ENCODE assay signal across 22 cellular contexts in genomic region chr1:70487471-70487840, GRCh38.
A peak's percentile ranks its signal among the peaks of the same experiment; 100 is the strongest.
DNase-seq lines count a peak whose midpoint lies in the region; ATAC-seq, FAIRE-seq and TF ChIP-seq lines count a peak whose summit lies in the region.
"Had no signal": no experiment of that assay in that cellular context is flagged by ENCODE, and none has a peak within 500 bp of the region (broad histone marks: within the 10 kb centered on the region; RNA-seq: fewer than 3 reads in every experiment).

No MANE protein-coding gene starts in this region.

- no peak overlapping the region for H3K56ac ChIP-seq in H9 (ENCODE audit: insufficient read length, low read depth, low read length)

- no peaks in the 10 kb centered on the region for H3K4me1 Mint-ChIP-seq in H9

- H3K4me2 ChIP-seq in H9 (ENCODE audit: insufficient read depth, insufficient read length, low read length), result no peak overlapping the region
- H3K4me2 ChIP-seq: hepatocyte had no signal

- TF ChIP-seq CTCF in H9 (conservative IDR thresholded peaks at IDR 0.05) (no peak), gastroesophageal sphincter (IDR thresholded peaks at IDR 0.05) (no peak), spleen (IDR thresholded peaks at IDR 0.05 in 8 of 11, conservative IDR thresholded peaks at IDR 0.05 in 3 of 11) (no peak), pancreas (IDR thresholded peaks at IDR 0.05) (no peak)

- no peak overlapping the region for H4K91ac ChIP-seq in H9 (ENCODE audit: insufficient read length, low read depth, low read length)

- no peak overlapping the region for H3K23ac ChIP-seq in H9 (ENCODE audit: insufficient read length, low read depth, low read length)

- H3K9me3 ChIP-seq in H9 (ENCODE audit: control insufficient read depth, low read depth, low read length), result no peaks in the 10 kb centered on the region
- H3K9me3 ChIP-seq in gastroesophageal sphincter, result no peaks in the 10 kb centered on the region
- H3K9me3 ChIP-seq in spleen, result peaks cover 0 to 11% (median 6%) of the 10 kb centered on the region in 8 donors
- no peaks in the 10 kb centered on the region for H3K9me3 ChIP-seq in pancreas
- H3K9me3 ChIP-seq: mucosa of descending colon, thyroid gland had no signal

- H3K36me3 Mint-ChIP-seq in H9 (ENCODE audit: insufficient read depth in 1 of 3, low read depth in 3 of 3), result no peaks in the 10 kb centered on the region

- no peak overlapping the region for H2BK5ac ChIP-seq in H9 (ENCODE audit: insufficient read length, low read length)

- no peak overlapping the region for H4K5ac ChIP-seq in H9 (ENCODE audit: insufficient read length, low read depth, low read length)

- H3K4me3 Mint-ChIP-seq in H9, result no peak overlapping the region
- H3K4me3 Mint-ChIP-seq: activated CD8-positive, alpha-beta T cell treated with anti-CD3 and anti-CD28 coated beads for 36 hours; CD4-positive, alpha-beta T cell; dendritic cell treated with granulocyte-macrophage colony-stimulating factor and Interleukin-4, amounts not matched to agents 40 ng/mL and 50 ng/mL, for 4 days had no signal

- intact Hi-C loops in spleen (cut with DNase I; ENCODE audit: low total_unique reads), result no loop called here
- intact Hi-C loops in pancreas (cut with DNase I), result no loop called here

- no peak for FAIRE-seq in pancreas (lab: Jason Lieb, UNC)
- FAIRE-seq: small intestine had no signal

- no peak overlapping the region for H3T11ph ChIP-seq in H9 (ENCODE audit: low read length)

- ATAC-seq in SK-N-SH treated with all-trans-retinoic acid at 6 μM for 48 hours, result peak; percentile 58
- peak; percentile 14 for ATAC-seq in gastroesophageal sphincter
- no peak for ATAC-seq in pancreas
- no peak for ATAC-seq in GM18868 (IDR thresholded peaks at IDR 0.05; ENCODE audit: unreplicated experiment)
- ATAC-seq: stimulated activated naive CD8-positive, alpha-beta T cell treated with anti-CD3 and anti-CD28 coated beads, Interleukin-15, Interleukin-2, amounts not matched to agents 100 U/mL and 50 U/mL, for 24 hours had no signal

- no peaks in the 10 kb centered on the region for H3K9me3 Mint-ChIP-seq in H9
- H3K9me3 Mint-ChIP-seq: activated CD8-positive, alpha-beta T cell treated with anti-CD3 and anti-CD28 coated beads for 36 hours; CD4-positive, alpha-beta T cell; dendritic cell treated with granulocyte-macrophage colony-stimulating factor and Interleukin-4, amounts not matched to agents 40 ng/mL and 50 ng/mL, for 4 days had no signal

- no peaks in the 10 kb centered on the region for H3K27me3 Mint-ChIP-seq in H9 (ENCODE audit: low read depth)
- H3K27me3 Mint-ChIP-seq: dendritic cell treated with granulocyte-macrophage colony-stimulating factor and Interleukin-4, amounts not matched to agents 40 ng/mL and 50 ng/mL, for 4 days had no signal

- H3K4ac ChIP-seq in H9 (ENCODE audit: low read depth, low read length), result no peak overlapping the region

- no peak overlapping the region for H2AFZ ChIP-seq in H9 (ENCODE audit: low read length)
- H2AFZ ChIP-seq: hepatocyte had no signal

- no peak overlapping the region for H3K18ac ChIP-seq in H9 (ENCODE audit: insufficient read length, low read depth, low read length)

- H3K27ac ChIP-seq in H9 (ENCODE audit: insufficient read length, low read depth, low read length), result no peak overlapping the region
- H3K27ac ChIP-seq in gastroesophageal sphincter, result no peak overlapping the region
- H3K27ac ChIP-seq in spleen, result no peak overlapping the region
- peak overlapping the region in 2 of 4 donors; percentile 48 to 57 for H3K27ac ChIP-seq in pancreas
- H3K27ac ChIP-seq: cardiac muscle cell, hepatocyte, left ventricle myocardium inferior, thyroid gland had no signal

- no peak overlapping the region for H2AK5ac ChIP-seq in H9 (ENCODE audit: insufficient read length, low read length)

- no peak overlapping the region for H3K9ac ChIP-seq in H9 (ENCODE audit: extremely low read depth, insufficient read length, low read length)

- no peaks in the 10 kb centered on the region for H3K36me3 ChIP-seq in gastroesophageal sphincter
- no peaks in the 10 kb centered on the region for H3K36me3 ChIP-seq in spleen
- no peaks in the 10 kb centered on the region for H3K36me3 ChIP-seq in pancreas
- H3K36me3 ChIP-seq: cardiac muscle cell, left ventricle myocardium inferior, thyroid gland had no signal

- no peaks in the 10 kb centered on the region for H3K79me1 ChIP-seq in H9 (ENCODE audit: insufficient read depth, low read depth, low read length, poor library complexity, severe bottlenecking)

- no peak overlapping the region for H2BK12ac ChIP-seq in H9 (ENCODE audit: insufficient read length, low read depth, low read length)

- TF ChIP-seq POLR2A in gastroesophageal sphincter (IDR thresholded peaks at IDR 0.05) (no peak), spleen (IDR thresholded peaks at IDR 0.05) (no peak)

- no peaks in the 10 kb centered on the region for H3K4me1 ChIP-seq in H9 (ENCODE audit: insufficient read depth, low read length)
- peaks cover 0 to 6% (median 0%) of the 10 kb centered on the region in 3 donors for H3K4me1 ChIP-seq in gastroesophageal sphincter
- H3K4me1 ChIP-seq in spleen, result no peaks in the 10 kb centered on the region
- peaks cover 0 to 8% (median 7%) of the 10 kb centered on the region in 3 donors for H3K4me1 ChIP-seq in pancreas

- no CpG with 5 or more reads among the region's 2 CpGs for WGBS in H9 (ENCODE audit: extremely low coverage, insufficient read length, low lambda C conversion rate)
- WGBS in gastroesophageal sphincter (ENCODE audit: low coverage in 1 of 2), 2 donors, result 100% methylated on average over 1 to 2 of the region's 2 CpGs
- 67 to 96% (median 89%) methylated on average over 2 of the region's 2 CpGs for whole genome bisulfite sequencing in spleen, 5 donors
- WGBS in pancreas, 2 donors, result 91 to 98% methylated on average over 2 of the region's 2 CpGs

- H3K27ac Mint-ChIP-seq in H9, result no peak overlapping the region
- H3K27ac Mint-ChIP-seq: activated CD8-positive, alpha-beta T cell treated with anti-CD3 and anti-CD28 coated beads for 36 hours; CD4-positive, alpha-beta T cell; dendritic cell treated with granulocyte-macrophage colony-stimulating factor and Interleukin-4, amounts not matched to agents 40 ng/mL and 50 ng/mL, for 4 days had no signal

- H2BK120ac ChIP-seq in H9 (ENCODE audit: low read depth, low read length, poor library complexity, severe bottlenecking), result no peak overlapping the region

- no peaks in the 10 kb centered on the region for H3K23me2 ChIP-seq in H9 (ENCODE audit: insufficient read length, low read depth, low read length, poor library complexity, severe bottlenecking)

- H4K8ac ChIP-seq in H9 (replicated peaks; ENCODE audit: insufficient read length, low read depth, low read length), result no peak overlapping the region

- no peaks in the 10 kb centered on the region for H4K20me1 ChIP-seq in H9 (ENCODE audit: control insufficient read depth, insufficient read depth, insufficient read length)

- DNase-seq in H9, result peak; percentile 32
- DNase-seq in spleen, result peak; percentile 40
- no peak for DNase-seq in pancreas
- DNase-seq in stimulated activated naive CD4-positive, alpha-beta T cell treated with Interleukin-2 at 50 U/mL for 16 hours (lab: John Stamatoyannopoulos, UW), result no peak
- DNase-seq: activated CD4-positive, CD25-positive, alpha-beta regulatory T cell treated with anti-CD3 and anti-CD28 coated beads, Interleukin-2, amount 50 U/mL, for 72 hours; activated naive CD4-positive, alpha-beta T cell; activated T-cell treated with anti-CD3 and anti-CD28 coated beads for 4 hours; CD4-positive, alpha-beta T cell; GOT3; left ventricle myocardium inferior; NCI-H2171; stimulated activated naive CD8-positive, alpha-beta T cell treated with anti-CD3 and anti-CD28 coated beads, Interleukin-15, Interleukin-2, amounts not matched to agents 100 U/mL and 50 U/mL, for 24 hours had no signal

- H3K27me3 ChIP-seq in H9 (ENCODE audit: insufficient read depth, low read length) (no peaks in the 10 kb centered on the region), gastroesophageal sphincter (no peaks in the 10 kb centered on the region), spleen (replicated peaks in 1 of 7) (no peaks in the 10 kb centered on the region), pancreas (no peaks in the 10 kb centered on the region)
- H3K27me3 ChIP-seq: cardiac muscle cell, hepatocyte, thyroid gland had no signal

- H3K79me2 ChIP-seq in H9 (ENCODE audit: insufficient read depth, low read length), result no peaks in the 10 kb centered on the region
- H3K79me2 ChIP-seq: hepatocyte had no signal

- no peak overlapping the region for H2BK15ac ChIP-seq in H9 (ENCODE audit: low read depth, low read length)

- H2BK20ac ChIP-seq in H9 (ENCODE audit: low read depth, low read length, poor library complexity, severe bottlenecking), result no peak overlapping the region

- H3K4me3 ChIP-seq in gastroesophageal sphincter (no peak overlapping the region), spleen (no peak overlapping the region), pancreas (no peak overlapping the region)
- H3K4me3 ChIP-seq: cardiac muscle cell, hepatocyte, left ventricle myocardium inferior, mucosa of descending colon, thyroid gland had no signal

- no peak for TF ChIP-seq EP300 in gastroesophageal sphincter (IDR thresholded peaks at IDR 0.05)

- no peak overlapping the region for H3K14ac ChIP-seq in H9 (ENCODE audit: insufficient read depth, low read length)

TF ChIP-seq in SK-N-SH treated with all-trans-retinoic acid at 6 μM for 48 hours, 23 proteins besides CTCF, POLR2A, EP300 and RAD21 (continues in another document):
- TF ChIP-seq SNAI2 (CRISPR knock-in tag; IDR thresholded peaks at IDR 0.05) (no peak), RARB (CRISPR knock-in tag; IDR thresholded peaks at IDR 0.05) (no peak), CSRNP3 (CRISPR knock-in tag; IDR thresholded peaks at IDR 0.05) (no peak), BACH2 (CRISPR knock-in tag; IDR thresholded peaks at IDR 0.05; ENCODE audit: borderline replicate concordance) (no peak), ZFP3 (CRISPR knock-in tag; IDR thresholded peaks at IDR 0.05) (no peak)

Comparison
In these comparisons a context has a peak if more than half of its experiments do, and no peak if none do; other contexts are left out.
1. DNase-seq: peak in H9 (single experiment) and spleen (single experiment); none in pancreas (0 of 6) and stimulated activated naive CD4-positive, alpha-beta T cell treated with Interleukin-2 at 50 U/mL for 16 hours (single experiment).
2. ATAC-seq: peak in SK-N-SH treated with all-trans-retinoic acid at 6 μM for 48 hours (single experiment) and gastroesophageal sphincter (single experiment); none in pancreas (0 of 4) and GM18868 (single experiment).